In genomic region chrX:13906103-13906502, GRCh38 we compare ENCODE assay signal across 1 cellular context.
TF ChIP-seq lines count a peak whose summit lies in the region.

No MANE protein-coding gene starts in this region.

TF ChIP-seq in SK-N-SH treated with all-trans-retinoic acid at 6 μM for 48 hours, 23 proteins besides CTCF, POLR2A, EP300 and RAD21 (continued from another document):
- TF ChIP-seq, protein P1, sequence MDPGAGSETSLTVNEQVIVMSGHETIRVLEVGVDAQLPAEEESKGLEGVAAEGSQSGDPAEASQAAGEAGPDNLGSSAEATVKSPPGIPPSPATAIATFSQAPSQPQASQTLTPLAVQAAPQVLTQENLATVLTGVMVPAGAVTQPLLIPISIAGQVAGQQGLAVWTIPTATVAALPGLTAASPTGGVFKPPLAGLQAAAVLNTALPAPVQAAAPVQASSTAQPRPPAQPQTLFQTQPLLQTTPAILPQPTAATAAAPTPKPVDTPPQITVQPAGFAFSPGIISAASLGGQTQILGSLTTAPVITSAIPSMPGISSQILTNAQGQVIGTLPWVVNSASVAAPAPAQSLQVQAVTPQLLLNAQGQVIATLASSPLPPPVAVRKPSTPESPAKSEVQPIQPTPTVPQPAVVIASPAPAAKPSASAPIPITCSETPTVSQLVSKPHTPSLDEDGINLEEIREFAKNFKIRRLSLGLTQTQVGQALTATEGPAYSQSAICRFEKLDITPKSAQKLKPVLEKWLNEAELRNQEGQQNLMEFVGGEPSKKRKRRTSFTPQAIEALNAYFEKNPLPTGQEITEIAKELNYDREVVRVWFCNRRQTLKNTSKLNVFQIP (CRISPR knock-in tag; IDR thresholded peaks at IDR 0.05; ENCODE audit: borderline replicate concordance, low read depth), result no peak
- TF ChIP-seq TOX (CRISPR knock-in tag; IDR thresholded peaks at IDR 0.05; ENCODE audit: borderline replicate concordance) (no peak), CSDC2 (CRISPR knock-in tag; IDR thresholded peaks at IDR 0.05) (no peak), SNAI2 (CRISPR knock-in tag; IDR thresholded peaks at IDR 0.05) (no peak)
